1 cellular context compared by ENCODE assay signal in genomic region chr18:70205421-70206397, GRCh38.
TF ChIP-seq lines count a peak whose summit lies in the region.

Gene RTTN, minus strand, starts transcription at chr18:70205687. Its CDS starts 29 bp downstream, at chr18:70205658.

TF ChIP-seq in HepG2, 621 proteins besides CTCF, POLR2A, EP300 and RAD21 (continued from another document and continues in another):
- peak; percentile 99 for TF ChIP-seq IKZF5 (CRISPR knock-in tag; IDR thresholded peaks at IDR 0.05)
- peak; percentile 88 for TF ChIP-seq ZNF317 (CRISPR knock-in tag; IDR thresholded peaks at IDR 0.05)
- TF ChIP-seq NFKBIZ (CRISPR knock-in tag; IDR thresholded peaks at IDR 0.05) = no peak
- no peak for TF ChIP-seq NR3C1 (CRISPR knock-in tag; IDR thresholded peaks at IDR 0.05)
- no peak for TF ChIP-seq ZNF460 (CRISPR knock-in tag; IDR thresholded peaks at IDR 0.05; ENCODE audit: borderline replicate concordance)
- peak; percentile 67; the same call in 1 of the 2 replicates for TF ChIP-seq ARID2 (CRISPR knock-in tag; IDR thresholded peaks at IDR 0.05; ENCODE audit: borderline replicate concordance)
- TF ChIP-seq KDM2A (CRISPR knock-in tag; IDR thresholded peaks at IDR 0.05; ENCODE audit: borderline replicate concordance, low read depth) = peak; percentile 98
- peak; percentile 99 for TF ChIP-seq HDAC1 (CRISPR knock-in tag; IDR thresholded peaks at IDR 0.05)
- TF ChIP-seq MAZ (IDR thresholded peaks at IDR 0.05; ENCODE audit: borderline replicate concordance, low read depth, low read length) = no peak
- TF ChIP-seq MAZ (CRISPR knock-in tag; IDR thresholded peaks at IDR 0.05; ENCODE audit: low read depth) = peak; percentile 73; the same call in 1 of the 2 replicates
- no peak for TF ChIP-seq MZF1 (CRISPR knock-in tag; IDR thresholded peaks at IDR 0.05; ENCODE audit: borderline replicate concordance)
- TF ChIP-seq ZNF253 (CRISPR knock-in tag; IDR thresholded peaks at IDR 0.05; ENCODE audit: borderline replicate concordance) = peak; percentile 65; the same call in 1 of the 2 replicates
- peak; percentile 41; the same call in 1 of the 2 replicates for TF ChIP-seq ZNF235 (CRISPR knock-in tag; IDR thresholded peaks at IDR 0.05; ENCODE audit: borderline replicate concordance)
- TF ChIP-seq KLF12 (CRISPR knock-in tag; IDR thresholded peaks at IDR 0.05; ENCODE audit: borderline replicate concordance) = peak; percentile 40
- no peak for TF ChIP-seq ZNF562 (CRISPR knock-in tag; IDR thresholded peaks at IDR 0.05; ENCODE audit: borderline replicate concordance)
- peak; percentile 18 for TF ChIP-seq TBL1XR1 (IDR thresholded peaks at IDR 0.05; ENCODE audit: borderline replicate concordance, low read length, partially characterized antibody)
- no peak for TF ChIP-seq ZNF567 (CRISPR knock-in tag; IDR thresholded peaks at IDR 0.05; ENCODE audit: borderline replicate concordance)
- TF ChIP-seq DNMT3B (CRISPR knock-in tag; conservative IDR thresholded peaks at IDR 0.05) = 0 out of 2 replicates have a peak, but pooled peaks have one; percentile 36
- TF ChIP-seq PHF20 (CRISPR knock-in tag; IDR thresholded peaks at IDR 0.05) = peak; percentile 91
- TF ChIP-seq ELK4 (CRISPR knock-in tag; IDR thresholded peaks at IDR 0.05; ENCODE audit: borderline replicate concordance) = no peak
- no peak for TF ChIP-seq ZFP41 (CRISPR knock-in tag; IDR thresholded peaks at IDR 0.05; ENCODE audit: borderline replicate concordance)
- TF ChIP-seq ZNF142 (CRISPR knock-in tag; IDR thresholded peaks at IDR 0.05) = peak; percentile 78; the same call in 1 of the 2 replicates
- TF ChIP-seq SIX1 (CRISPR knock-in tag; IDR thresholded peaks at IDR 0.05; ENCODE audit: borderline replicate concordance) = 0 out of 2 replicates have a peak, but pooled peaks have one; percentile 49
- no peak for TF ChIP-seq ZNF30 (CRISPR knock-in tag; IDR thresholded peaks at IDR 0.05)
- peak; percentile 80 for TF ChIP-seq THAP9 (CRISPR knock-in tag; IDR thresholded peaks at IDR 0.05; ENCODE audit: borderline replicate concordance)
- TF ChIP-seq CAMTA2 (CRISPR knock-in tag; IDR thresholded peaks at IDR 0.05; ENCODE audit: borderline replicate concordance) = no peak
- peak; percentile 54; the same call in 1 of the 2 replicates for TF ChIP-seq ZNF343 (CRISPR knock-in tag; IDR thresholded peaks at IDR 0.05)
- peak; percentile 58; the same call in 1 of the 2 replicates for TF ChIP-seq SKIL (CRISPR knock-in tag; IDR thresholded peaks at IDR 0.05; ENCODE audit: borderline replicate concordance)
- TF ChIP-seq ZFP36 (IDR thresholded peaks at IDR 0.05; ENCODE audit: borderline replicate concordance, low read depth, low read length, partially characterized antibody) = no peak
- TF ChIP-seq MED8 (CRISPR knock-in tag; IDR thresholded peaks at IDR 0.05; ENCODE audit: insufficient replicate concordance) = peak; percentile 63
- peak; percentile 67 for TF ChIP-seq ETV6 (CRISPR knock-in tag; conservative IDR thresholded peaks at IDR 0.05)
- TF ChIP-seq DZIP1 (CRISPR knock-in tag; IDR thresholded peaks at IDR 0.05) = no peak
- TF ChIP-seq ZSCAN20 (CRISPR knock-in tag; IDR thresholded peaks at IDR 0.05; ENCODE audit: borderline replicate concordance) = peak; percentile 9; the same call in 1 of the 2 replicates
- TF ChIP-seq ZNF878 (CRISPR knock-in tag; IDR thresholded peaks at IDR 0.05) = peak; percentile 82; the same call in 1 of the 2 replicates
- TF ChIP-seq NFE2 (CRISPR knock-in tag; IDR thresholded peaks at IDR 0.05) = no peak
- TF ChIP-seq CREBL2 (CRISPR knock-in tag; IDR thresholded peaks at IDR 0.05; ENCODE audit: borderline replicate concordance) = peak; percentile 73; the same call in 1 of the 2 replicates
- peak; percentile 80 for TF ChIP-seq NFYC (CRISPR knock-in tag; IDR thresholded peaks at IDR 0.05)
- TF ChIP-seq SNAPC2 (CRISPR knock-in tag; IDR thresholded peaks at IDR 0.05) = peak; percentile 88
- no peak for TF ChIP-seq HMGA1 (CRISPR knock-in tag; conservative IDR thresholded peaks at IDR 0.05)
- peak; percentile 75; the same call in 1 of the 2 replicates for TF ChIP-seq PITX1 (CRISPR knock-in tag; IDR thresholded peaks at IDR 0.05)
- peak; percentile 73; the same call in 1 of the 2 replicates for TF ChIP-seq ZNF292 (CRISPR knock-in tag; IDR thresholded peaks at IDR 0.05; ENCODE audit: borderline replicate concordance, low read depth)
- TF ChIP-seq ATAD3A (CRISPR knock-in tag; IDR thresholded peaks at IDR 0.05) = no peak
- TF ChIP-seq PCBP2 (optimal IDR thresholded peaks at IDR 0.05; ENCODE audit: low read depth, low read length, poor library complexity, severe bottlenecking) = no peak
- peak; percentile 29; the same call in 1 of the 2 replicates for TF ChIP-seq GTF2F1 (IDR thresholded peaks at IDR 0.05; ENCODE audit: low read length)
- TF ChIP-seq MXD3 (CRISPR knock-in tag; IDR thresholded peaks at IDR 0.05) = peak; percentile 77
